Comparison of ENCODE assay signal across 19 cellular contexts in the genomic region with DNA sequence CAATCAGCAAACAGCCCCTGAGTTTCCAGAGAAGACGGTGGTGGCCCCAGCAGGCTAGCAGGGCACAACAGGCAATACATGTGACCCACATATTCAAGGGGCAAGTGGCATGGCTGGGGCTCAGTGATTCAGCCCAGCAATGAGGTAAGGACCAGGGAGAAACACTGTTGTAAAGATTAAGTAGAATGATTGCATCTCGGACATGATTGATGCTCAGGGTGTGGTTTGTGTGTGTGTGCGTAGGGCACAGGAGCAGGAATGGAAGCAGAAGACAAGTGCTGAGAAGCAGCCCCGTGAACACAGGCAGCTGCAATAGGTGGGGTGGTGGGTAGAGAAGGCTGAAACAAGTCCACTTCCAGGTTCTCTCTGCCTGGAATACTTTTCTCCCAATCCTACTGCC. TPM values are rescaled to one million over a fixed set of nuclear protein-coding genes. Genes with fewer than 3 reads are reported as not detected.
DNase-seq lines count a peak whose midpoint lies in the region; ATAC-seq and TF ChIP-seq lines count a peak whose summit lies in the region.
"Had no signal": no experiment of that assay in that cellular context is flagged by ENCODE, and none has a peak within 500 bp of the region (broad histone marks: within the 10 kb centered on the region; RNA-seq: fewer than 3 reads in every experiment).

No MANE protein-coding gene starts in this region.

- H3K27me3 ChIP-seq in RWPE2 (ENCODE audit: insufficient read depth, poor library complexity, severe bottlenecking), result no peaks in the 10 kb centered on the region
- no peaks in the 10 kb centered on the region for H3K27me3 ChIP-seq in effector memory CD4-positive, alpha-beta T cell (replicated peaks; ENCODE audit: control insufficient read depth, insufficient read depth, low read length, poor library complexity, severe bottlenecking)
- H3K27me3 ChIP-seq: MG63, upper lobe of right lung had no signal

- DNase-seq in activated CD8-positive, alpha-beta memory T cell treated with anti-CD3 and anti-CD28 coated beads, Interleukin-2, amount 10 ng/mL, durations not matched to agents 7 days and 5 days, result no peak
- DNase-seq in activated CD8-positive, alpha-beta memory T cell treated with anti-CD3 and anti-CD28 coated beads, Interleukin-2, amount 50 U/mL, for 48 hours, result no peak
- DNase-seq in RWPE2 (ENCODE audit: low spot score) (peak; percentile 21), retina (peak; percentile 8), HUDEP-2 (lab: John Stamatoyannopoulos, UW; ENCODE audit: unreplicated experiment in 76 of 76) (no peak)
- DNase-seq in effector memory CD4-positive, alpha-beta T cell, result no peak
- DNase-seq: activated CD4-positive, CD25-positive, alpha-beta regulatory T cell treated with anti-CD3 and anti-CD28 coated beads, Interleukin-2, amount 50 U/mL, for 72 hours; GDM1; MG63; NCI-H2081 treated with DMSO at 0.1 percent for 48 hours; NCI-H526 treated with DMSO at 0.1 percent for 48 hours; stimulated activated CD4-positive, alpha-beta T cell treated with anti-CD3 and anti-CD28 coated beads, Interleukin-4, amount 100 ng/mL, for 1 hour; stimulated activated CD8-positive, alpha-beta memory T cell treated with anti-CD3 and anti-CD28 coated beads, Interleukin-4, amount 100 ng/mL, for 48 hours; upper lobe of right lung had no signal

- CTCF ChIA-PET in activated CD8-positive, alpha-beta memory T cell treated with anti-CD3 and anti-CD28 coated beads, Interleukin-2, amount 10 ng/mL, durations not matched to agents 7 days and 5 days (lab: Charles Lee), result no interaction called here

- H3K36me3 ChIP-seq in RWPE2 (ENCODE audit: low read depth), result no peaks in the 10 kb centered on the region
- peaks cover 5% of the 10 kb centered on the region for H3K36me3 ChIP-seq in effector memory CD4-positive, alpha-beta T cell (ENCODE audit: control insufficient read depth, insufficient read depth, low read length)
- H3K36me3 ChIP-seq: HAP-1, MG63, upper lobe of right lung had no signal

- no peak for TF ChIP-seq CTCF in RWPE2 (IDR thresholded peaks at IDR 0.05; ENCODE audit: poor library complexity, severe bottlenecking)

- H3K4me1 ChIP-seq in RWPE2 (ENCODE audit: insufficient read depth, poor library complexity, severe bottlenecking), result no peaks in the 10 kb centered on the region
- peaks cover 50% of the 10 kb centered on the region for H3K4me1 ChIP-seq in effector memory CD4-positive, alpha-beta T cell (ENCODE audit: control insufficient read depth, insufficient read depth, low read length, poor library complexity, severe bottlenecking)
- H3K4me1 ChIP-seq: upper lobe of right lung had no signal

- H3K4me1 Mint-ChIP-seq in activated CD8-positive, alpha-beta memory T cell treated with anti-CD3 and anti-CD28 coated beads, Interleukin-2, amount 10 ng/mL, durations not matched to agents 7 days and 5 days, result peaks cover 57% of the 10 kb centered on the region

- ATAC-seq in activated CD8-positive, alpha-beta memory T cell treated with anti-CD3 and anti-CD28 coated beads, Interleukin-2, amount 10 ng/mL, durations not matched to agents 7 days and 5 days, result no peak
- ATAC-seq in RWPE2 (ENCODE audit: low read depth) (no peak), HG02938 (IDR thresholded peaks at IDR 0.05; ENCODE audit: unreplicated experiment) (no peak), SK-N-SH treated with all-trans-retinoic acid at 6 μM for 48 hours (no peak)
- ATAC-seq: upper lobe of right lung had no signal

- H3K4me3 ChIP-seq in RWPE2 (ENCODE audit: severe bottlenecking), result no peak overlapping the region
- no peak overlapping the region for H3K4me3 ChIP-seq in effector memory CD4-positive, alpha-beta T cell (ENCODE audit: insufficient read depth, low read depth, low read length, poor library complexity, severe bottlenecking)
- H3K4me3 ChIP-seq: HAP-1, MG63, upper lobe of right lung had no signal

- peaks cover 28% of the 10 kb centered on the region for H3K36me3 Mint-ChIP-seq in activated CD8-positive, alpha-beta memory T cell treated with anti-CD3 and anti-CD28 coated beads, Interleukin-2, amount 10 ng/mL, durations not matched to agents 7 days and 5 days

- H3K27ac Mint-ChIP-seq in activated CD8-positive, alpha-beta memory T cell treated with anti-CD3 and anti-CD28 coated beads, Interleukin-2, amount 10 ng/mL, durations not matched to agents 7 days and 5 days, result peak overlapping the region; percentile 71
- H3K27ac Mint-ChIP-seq: dendritic cell treated with granulocyte-macrophage colony-stimulating factor and Interleukin-4, amounts not matched to agents 40 ng/mL and 50 ng/mL, for 4 days had no signal

- H3K27ac ChIP-seq in RWPE2 (ENCODE audit: poor library complexity, severe bottlenecking), result no peak overlapping the region
- peak overlapping the region; percentile 70 for H3K27ac ChIP-seq in effector memory CD4-positive, alpha-beta T cell (ENCODE audit: insufficient read depth, low read length, poor library complexity, severe bottlenecking)
- H3K27ac ChIP-seq: upper lobe of right lung had no signal

- H3K27me3 Mint-ChIP-seq in activated CD8-positive, alpha-beta memory T cell treated with anti-CD3 and anti-CD28 coated beads, Interleukin-2, amount 10 ng/mL, durations not matched to agents 7 days and 5 days, result no peaks in the 10 kb centered on the region

- no peaks in the 10 kb centered on the region for H3K9me3 Mint-ChIP-seq in activated CD8-positive, alpha-beta memory T cell treated with anti-CD3 and anti-CD28 coated beads, Interleukin-2, amount 10 ng/mL, durations not matched to agents 7 days and 5 days (ENCODE audit: low read depth)
- H3K9me3 Mint-ChIP-seq: dendritic cell treated with granulocyte-macrophage colony-stimulating factor and Interleukin-4, amounts not matched to agents 40 ng/mL and 50 ng/mL, for 4 days had no signal

- no peaks in the 10 kb centered on the region for H3K9me3 ChIP-seq in RWPE2 (ENCODE audit: severe bottlenecking)
- no peaks in the 10 kb centered on the region for H3K9me3 ChIP-seq in effector memory CD4-positive, alpha-beta T cell (ENCODE audit: control insufficient read depth, low read length)
- H3K9me3 ChIP-seq: HAP-1, MG63, upper lobe of right lung had no signal

- H3K4me3 Mint-ChIP-seq in activated CD8-positive, alpha-beta memory T cell treated with anti-CD3 and anti-CD28 coated beads, Interleukin-2, amount 10 ng/mL, durations not matched to agents 7 days and 5 days, result no peak overlapping the region
- H3K4me3 Mint-ChIP-seq: dendritic cell treated with granulocyte-macrophage colony-stimulating factor and Interleukin-4, amounts not matched to agents 40 ng/mL and 50 ng/mL, for 4 days had no signal

TF ChIP-seq in SK-N-SH treated with all-trans-retinoic acid at 6 μM for 48 hours, 23 proteins besides CTCF, POLR2A, EP300 and RAD21:
- TF ChIP-seq BACH2 (CRISPR knock-in tag; IDR thresholded peaks at IDR 0.05; ENCODE audit: borderline replicate concordance) (no peak), ARNTL (CRISPR knock-in tag; IDR thresholded peaks at IDR 0.05; ENCODE audit: borderline replicate concordance, low read depth) (no peak), RARB (CRISPR knock-in tag; IDR thresholded peaks at IDR 0.05) (no peak), ZC3H10 (CRISPR knock-in tag; IDR thresholded peaks at IDR 0.05) (no peak), SNAI2 (CRISPR knock-in tag; IDR thresholded peaks at IDR 0.05) (no peak), ESRRG (CRISPR knock-in tag; IDR thresholded peaks at IDR 0.05) (no peak), ZNF565 (CRISPR knock-in tag; conservative IDR thresholded peaks at IDR 0.05; ENCODE audit: low read depth) (no peak), PPARA (CRISPR knock-in tag; IDR thresholded peaks at IDR 0.05; ENCODE audit: borderline replicate concordance) (no peak), ZNF70 (CRISPR knock-in tag; IDR thresholded peaks at IDR 0.05) (no peak), TCF4 (CRISPR knock-in tag; IDR thresholded peaks at IDR 0.05; ENCODE audit: borderline replicate concordance) (no peak), TOX (CRISPR knock-in tag; IDR thresholded peaks at IDR 0.05; ENCODE audit: borderline replicate concordance) (no peak), CSDC2 (CRISPR knock-in tag; IDR thresholded peaks at IDR 0.05) (no peak)
- TF ChIP-seq, protein P1, sequence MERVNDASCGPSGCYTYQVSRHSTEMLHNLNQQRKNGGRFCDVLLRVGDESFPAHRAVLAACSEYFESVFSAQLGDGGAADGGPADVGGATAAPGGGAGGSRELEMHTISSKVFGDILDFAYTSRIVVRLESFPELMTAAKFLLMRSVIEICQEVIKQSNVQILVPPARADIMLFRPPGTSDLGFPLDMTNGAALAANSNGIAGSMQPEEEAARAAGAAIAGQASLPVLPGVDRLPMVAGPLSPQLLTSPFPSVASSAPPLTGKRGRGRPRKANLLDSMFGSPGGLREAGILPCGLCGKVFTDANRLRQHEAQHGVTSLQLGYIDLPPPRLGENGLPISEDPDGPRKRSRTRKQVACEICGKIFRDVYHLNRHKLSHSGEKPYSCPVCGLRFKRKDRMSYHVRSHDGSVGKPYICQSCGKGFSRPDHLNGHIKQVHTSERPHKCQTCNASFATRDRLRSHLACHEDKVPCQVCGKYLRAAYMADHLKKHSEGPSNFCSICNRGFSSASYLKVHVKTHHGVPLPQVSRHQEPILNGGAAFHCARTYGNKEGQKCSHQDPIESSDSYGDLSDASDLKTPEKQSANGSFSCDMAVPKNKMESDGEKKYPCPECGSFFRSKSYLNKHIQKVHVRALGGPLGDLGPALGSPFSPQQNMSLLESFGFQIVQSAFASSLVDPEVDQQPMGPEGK (CRISPR knock-in tag; IDR thresholded peaks at IDR 0.05; ENCODE audit: borderline replicate concordance), result no peak

RNA-seq across cellular contexts. Expression of a gene that starts 37.9 kb away (rescaled TPM):
- 10 to 100 TPM; 30.9 to 31.5 TPM for total RNA-seq in activated CD8-positive, alpha-beta memory T cell treated with anti-CD3 and anti-CD28 coated beads, Interleukin-2, amount 10 ng/mL, durations not matched to agents 7 days and 5 days
- total RNA-seq: HT1080 had no signal

Comparison
In these comparisons a context has a peak if more than half of its experiments do, and no peak if none do; other contexts are left out.
1. DNase-seq: peak in RWPE2 (single experiment) and retina (single experiment); none in activated CD8-positive, alpha-beta memory T cell treated with anti-CD3 and anti-CD28 coated beads, Interleukin-2, amount 10 ng/mL, durations not matched to agents 7 days and 5 days (single experiment), activated CD8-positive, alpha-beta memory T cell treated with anti-CD3 and anti-CD28 coated beads, Interleukin-2, amount 50 U/mL, for 48 hours (single experiment), effector memory CD4-positive, alpha-beta T cell (0 of 3) and HUDEP-2 (0 of 76).